ENCODE assay signal across 2 cellular contexts in genomic region chr19:18671303-18672043, GRCh38.
TF ChIP-seq lines count a peak whose summit lies in the region.

No MANE protein-coding gene starts in this region.

TF ChIP-seq in WTC11, 78 proteins besides CTCF, POLR2A, EP300 and RAD21:
- TF ChIP-seq KAT7 (CRISPR knock-in tag; IDR thresholded peaks at IDR 0.05; ENCODE audit: borderline replicate concordance) (no peak), NFE2L1 (CRISPR knock-in tag; IDR thresholded peaks at IDR 0.05) (no peak), E2F5 (CRISPR knock-in tag; IDR thresholded peaks at IDR 0.05) (no peak), ZNF232 (CRISPR knock-in tag; IDR thresholded peaks at IDR 0.05) (no peak), PRDM15 (CRISPR knock-in tag; IDR thresholded peaks at IDR 0.05) (no peak), SOX15 (CRISPR knock-in tag; IDR thresholded peaks at IDR 0.05) (no peak), FOXP4 (CRISPR knock-in tag; IDR thresholded peaks at IDR 0.05) (no peak), ESRRA (CRISPR knock-in tag; IDR thresholded peaks at IDR 0.05; ENCODE audit: borderline replicate concordance) (no peak), ZSCAN18 (CRISPR knock-in tag; IDR thresholded peaks at IDR 0.05) (no peak)

TF ChIP-seq in H1, 55 proteins besides CTCF, POLR2A, EP300 and RAD21:
- TF ChIP-seq CREB1 (IDR thresholded peaks at IDR 0.05) (no peak), BCL11A (IDR thresholded peaks at IDR 0.05; ENCODE audit: low read depth in 2 of 2, low read length in 2 of 2) (no peak), SRF (IDR thresholded peaks at IDR 0.05; ENCODE audit: low read depth, low read length) (no peak), YY1 (IDR thresholded peaks at IDR 0.05; ENCODE audit: low read depth, low read length) (no peak), TAF7 (optimal IDR thresholded peaks at IDR 0.05; ENCODE audit: borderline replicate concordance, low read depth, low read length) (no peak), RXRA (IDR thresholded peaks at IDR 0.05; ENCODE audit: insufficient read depth, low read depth, low read length) (no peak), CHD2 (IDR thresholded peaks at IDR 0.05; ENCODE audit: low read length) (no peak), CHD7 (IDR thresholded peaks at IDR 0.05; ENCODE audit: insufficient replicate concordance, low read length) (no peak), TEAD4 (IDR thresholded peaks at IDR 0.05; ENCODE audit: low read depth, low read length) (no peak), CTBP2 (IDR thresholded peaks at IDR 0.05; ENCODE audit: borderline replicate concordance, insufficient read depth, insufficient read length, low read length) (no peak), RFX5 (IDR thresholded peaks at IDR 0.05; ENCODE audit: borderline replicate concordance, low read depth, low read length) (no peak), POU5F1 (IDR thresholded peaks at IDR 0.05; ENCODE audit: low read depth, low read length) (no peak), CEBPB (IDR thresholded peaks at IDR 0.05; ENCODE audit: low read depth, low read length) (no peak), TCF12 (IDR thresholded peaks at IDR 0.05; ENCODE audit: low read depth, low read length) (no peak), NANOG (IDR thresholded peaks at IDR 0.05; ENCODE audit: insufficient read depth, low read depth, low read length, poor library complexity, severe bottlenecking) (no peak), MAFK (IDR thresholded peaks at IDR 0.05; ENCODE audit: low read depth, low read length) (no peak), POLR2AphosphoS5 (IDR thresholded peaks at IDR 0.05; ENCODE audit: low read depth, low read length) (no peak)
